ENCODE assay signal across 8 cellular contexts in genomic region chr1:228393268-228393699, GRCh38. TPM values are rescaled to one million over a fixed set of nuclear protein-coding genes. Genes with fewer than 3 reads are reported as not detected.
DNase-seq lines count a peak whose midpoint lies in the region; ATAC-seq and TF ChIP-seq lines count a peak whose summit lies in the region.

No MANE protein-coding gene starts in this region.

- H3K9me3 ChIP-seq in BE2C, result no peaks in the 10 kb centered on the region
- no peaks in the 10 kb centered on the region for H3K9me3 ChIP-seq in lower lobe of right lung

- TF ChIP-seq CTCF in BE2C (IDR thresholded peaks at IDR 0.05; ENCODE audit: low read depth, low read length), result peak; percentile 45
- peak; percentile 64 for TF ChIP-seq CTCF in MCF 10A (IDR thresholded peaks at IDR 0.05; ENCODE audit: unreplicated experiment)
- TF ChIP-seq CTCF in lower lobe of right lung (IDR thresholded peaks at IDR 0.05), result peak; percentile 50

- DNase-seq in BE2C (peak; percentile 49), HT1080 (ENCODE audit: low read depth) (peak; percentile 42), MCF 10A (ENCODE audit: unreplicated experiment) (peak; percentile 82), lower lobe of right lung (peak; percentile 59), SK-N-DZ (ENCODE audit: low spot score) (no peak)
- DNase-seq in activated CD4-positive, alpha-beta T cell treated with anti-CD3 and anti-CD28 coated beads, Interleukin-2, amount 10 ng/mL, durations not matched to agents 24 days and 14 days, result no peak

- peak; percentile 73 to 84 for ATAC-seq in lower lobe of right lung
- no peak for ATAC-seq in HG03175 (IDR thresholded peaks at IDR 0.05; ENCODE audit: unreplicated experiment)
- ATAC-seq in GM21786 (IDR thresholded peaks at IDR 0.05; ENCODE audit: unreplicated experiment), result no peak

- H3K27me3 Mint-ChIP-seq in MCF 10A (ENCODE audit: insufficient read depth, unreplicated experiment), result no peaks in the 10 kb centered on the region
- H3K27me3 Mint-ChIP-seq in activated CD4-positive, alpha-beta T cell treated with anti-CD3 and anti-CD28 coated beads, Interleukin-2, amount 10 ng/mL, durations not matched to agents 24 days and 14 days, result no peaks in the 10 kb centered on the region

- peaks cover 64% of the 10 kb centered on the region for H3K36me3 Mint-ChIP-seq in MCF 10A (ENCODE audit: insufficient read depth, unreplicated experiment)
- peaks cover 31% of the 10 kb centered on the region for H3K36me3 Mint-ChIP-seq in activated CD4-positive, alpha-beta T cell treated with anti-CD3 and anti-CD28 coated beads, Interleukin-2, amount 10 ng/mL, durations not matched to agents 24 days and 14 days (ENCODE audit: low read depth)

- peak overlapping the region; percentile 47 for H3K27ac ChIP-seq in lower lobe of right lung

- H3K9me3 Mint-ChIP-seq in MCF 10A (ENCODE audit: unreplicated experiment), result no peaks in the 10 kb centered on the region
- H3K9me3 Mint-ChIP-seq in activated CD4-positive, alpha-beta T cell treated with anti-CD3 and anti-CD28 coated beads, Interleukin-2, amount 10 ng/mL, durations not matched to agents 24 days and 14 days, result no peaks in the 10 kb centered on the region

- no peak overlapping the region for H3K4me3 Mint-ChIP-seq in MCF 10A (ENCODE audit: unreplicated experiment)
- no peak overlapping the region for H3K4me3 Mint-ChIP-seq in activated CD4-positive, alpha-beta T cell treated with anti-CD3 and anti-CD28 coated beads, Interleukin-2, amount 10 ng/mL, durations not matched to agents 24 days and 14 days

- H3K27me3 ChIP-seq in BE2C (no peaks in the 10 kb centered on the region), lower lobe of right lung (ENCODE audit: low read depth) (no peaks in the 10 kb centered on the region)

- H3K4me3 ChIP-seq in BE2C (ENCODE audit: low read depth, low read length), result no peak overlapping the region
- no peak overlapping the region for H3K4me3 ChIP-seq in lower lobe of right lung

- peaks cover 17% of the 10 kb centered on the region for H3K4me1 Mint-ChIP-seq in MCF 10A (ENCODE audit: insufficient read depth, unreplicated experiment)
- H3K4me1 Mint-ChIP-seq in activated CD4-positive, alpha-beta T cell treated with anti-CD3 and anti-CD28 coated beads, Interleukin-2, amount 10 ng/mL, durations not matched to agents 24 days and 14 days, result peaks cover 8% of the 10 kb centered on the region

- H3K4me1 ChIP-seq in BE2C, result no peaks in the 10 kb centered on the region
- H3K4me1 ChIP-seq in lower lobe of right lung, result peaks cover 12% of the 10 kb centered on the region

- intact Hi-C loops in MCF 10A (cut with micrococcal nuclease), result loop anchor here (1.0 to 10.0 kb wide), 4 partner anchors 126 to 398 kb away; no protein-coding TSS in a partner anchor
- intact Hi-C loops in lower lobe of right lung (cut with DNase I), result no loop called here
- intact Hi-C loops in activated CD4-positive, alpha-beta T cell treated with anti-CD3 and anti-CD28 coated beads, Interleukin-2, amount 10 ng/mL, durations not matched to agents 24 days and 14 days (cut with micrococcal nuclease), result no loop called here

- H3K36me3 ChIP-seq in BE2C (peaks cover 20% of the 10 kb centered on the region), lower lobe of right lung (peaks cover 57% of the 10 kb centered on the region)

- POLR2A ChIA-PET in MCF 10A (lab: Yijun Ruan, JAX), result interaction anchor here (0.6 to 4.2 kb wide), 8 partner anchors 12 to 228 kb away, joined by 3 to 41 read pairs (median 4); partner anchors contain the start of genes IBA57 and TRIM11

- peak overlapping the region; percentile 75 for H3K27ac Mint-ChIP-seq in MCF 10A (ENCODE audit: low read depth, unreplicated experiment)
- no peak overlapping the region for H3K27ac Mint-ChIP-seq in activated CD4-positive, alpha-beta T cell treated with anti-CD3 and anti-CD28 coated beads, Interleukin-2, amount 10 ng/mL, durations not matched to agents 24 days and 14 days

- no TSS peak for BruUV-seq in MCF 10A (replicated peaks; lab: Mats Ljungman, UMichigan)

- CTCF ChIA-PET in MCF 10A (lab: Yijun Ruan, JAX), result interaction anchor here (0.5 to 4.1 kb wide), 8 partner anchors 12 to 301 kb away, joined by 3 to 25 read pairs (median 4); partner anchors contain the start of gene TRIM11

RNA-seq across cellular contexts. Expression of gene TRIM11, which starts 13.4 kb away (rescaled TPM):
- polyA plus RNA-seq in BE2C (2012; ENCODE audit: insufficient read depth, insufficient read length, low read depth), result 76.0 TPM
- total RNA-seq in HT1080 (2014; rRNA removed; shearing (Covaris generic)), result 19.8 and 24.0 TPM in 2 replicates
- polyA plus RNA-seq in HT1080 (2015; cell fraction: cytosol; rRNA removed), result 28.7 and 33.2 TPM in 2 replicates
- 60.3 and 62.2 TPM in 2 replicates for polyA plus RNA-seq in HT1080 (2015; cell fraction: nucleus; rRNA removed)
- total RNA-seq in MCF 10A (2022) (56.5 and 60.3 TPM in 2 replicates), lower lobe of right lung (26.2 TPM)
- 55.7 and 59.3 TPM in 2 replicates for total RNA-seq in activated CD4-positive, alpha-beta T cell treated with anti-CD3 and anti-CD28 coated beads, Interleukin-2, amount 10 ng/mL, durations not matched to agents 24 days and 14 days
- polyA plus RNA-seq in SK-N-DZ (2014; cell fraction: cytosol; rRNA removed), result 23.7 and 32.9 TPM in 2 replicates
- 38.7 and 64.1 TPM in 2 replicates for polyA plus RNA-seq in SK-N-DZ (2014; cell fraction: nucleus; rRNA removed)

RNA-seq across cellular contexts. Expression of gene TRIM17, which starts 23.4 kb away (rescaled TPM):
- 2.7 TPM for polyA plus RNA-seq in BE2C (2012; ENCODE audit: insufficient read depth, insufficient read length, low read depth)
- not detected in 2 replicates for total RNA-seq in HT1080 (2014; rRNA removed; shearing (Covaris generic))
- 0.08 and 0.16 TPM in 2 replicates for polyA plus RNA-seq in HT1080 (2015; cell fraction: cytosol; rRNA removed)
- 0.16 TPM in 1 of 2 replicates, not detected in the other for polyA plus RNA-seq in HT1080 (2015; cell fraction: nucleus; rRNA removed)
- total RNA-seq in MCF 10A (2022) (not detected in 2 replicates), lower lobe of right lung (2.6 TPM)
- total RNA-seq in activated CD4-positive, alpha-beta T cell treated with anti-CD3 and anti-CD28 coated beads, Interleukin-2, amount 10 ng/mL, durations not matched to agents 24 days and 14 days, result 1.7 and 2.8 TPM in 2 replicates
- polyA plus RNA-seq in SK-N-DZ (2014; cell fraction: cytosol; rRNA removed), result 1.8 and 4.8 TPM in 2 replicates
- 10.2 and 13.3 TPM in 2 replicates for polyA plus RNA-seq in SK-N-DZ (2014; cell fraction: nucleus; rRNA removed)

Comparison
In these comparisons a context has a peak if more than half of its experiments do, and no peak if none do; other contexts are left out.
1. DNase-seq: peak in BE2C (single experiment), HT1080 (single experiment), MCF 10A (single experiment) and lower lobe of right lung (single experiment); none in activated CD4-positive, alpha-beta T cell treated with anti-CD3 and anti-CD28 coated beads, Interleukin-2, amount 10 ng/mL, durations not matched to agents 24 days and 14 days (single experiment) and SK-N-DZ (single experiment).
2. ATAC-seq: peak in lower lobe of right lung (2 of 2); none in HG03175 (single experiment) and GM21786 (single experiment).
3. Peak in every context shown above with its lines, with median percentiles within 50 percentile points of each other: CTCF ChIP-seq.